In genomic region chr2:178782236-178782635, GRCh38 we compare ENCODE assay signal across 23 cellular contexts. TPM values are rescaled to one million over a fixed set of nuclear protein-coding genes. Genes with fewer than 3 reads are reported as not detected.
A peak's percentile ranks its signal among the peaks of the same experiment; 100 is the strongest.
DNase-seq lines count a peak whose midpoint lies in the region; ATAC-seq and TF ChIP-seq lines count a peak whose summit lies in the region.
"Had no signal": no experiment of that assay in that cellular context is flagged by ENCODE, and none has a peak within 500 bp of the region (broad histone marks: within the 10 kb centered on the region; RNA-seq: fewer than 3 reads in every experiment).

No MANE protein-coding gene starts in this region.

- H3K9me3 ChIP-seq in prostate gland, result no peaks in the 10 kb centered on the region

- H3K27ac ChIP-seq in prostate gland, result no peak overlapping the region

- 95% methylated on average over 7 of the region's 7 CpGs for WGBS in prostate gland

- ATAC-seq in GM18873 (IDR thresholded peaks at IDR 0.05; ENCODE audit: low FRiP score, unreplicated experiment) (peak; percentile 95), GM21619 (IDR thresholded peaks at IDR 0.05; ENCODE audit: unreplicated experiment) (peak; percentile 85), HG03520 (IDR thresholded peaks at IDR 0.05; ENCODE audit: unreplicated experiment) (peak; percentile 64), HG03460 (IDR thresholded peaks at IDR 0.05; ENCODE audit: unreplicated experiment) (no peak)
- ATAC-seq: Panc1, Right ventricle myocardium inferior, SK-N-SH treated with all-trans-retinoic acid at 6 μM for 48 hours, T-helper 17 cell had no signal

- DNase-seq in epithelial cell of esophagus (ENCODE audit: low read depth) (peak; percentile 31), DMS79 treated with DMSO at 0.1 percent for 48 hours (lab: John Stamatoyannopoulos, UW) (no peak), SIG-M5 treated with dmso at 0.1 percent for 504 hours (lab: John Stamatoyannopoulos, UW; ENCODE audit: unreplicated experiment) (no peak), prostate gland (ENCODE audit: low spot score) (no peak)
- DNase-seq: ACHN; Calu3; CD4-positive, CD25-positive, alpha-beta regulatory T cell; DMS79; GDM1; KG1; MM.1S; NCI-H1105; NCI-H1694 treated with DMSO at 0.1 percent for 48 hours; NCI-H345; NCI-H526 treated with DMSO at 0.1 percent for 48 hours; T-helper 17 cell had no signal

- no peak overlapping the region for H3K4me3 ChIP-seq in epithelial cell of esophagus (ENCODE audit: low read length)
- no peak overlapping the region for H3K4me3 ChIP-seq in prostate gland

- no peak for TF ChIP-seq POLR2A in prostate gland (IDR thresholded peaks at IDR 0.05)

- no peak for TF ChIP-seq CTCF in epithelial cell of esophagus (IDR thresholded peaks at IDR 0.05; ENCODE audit: insufficient read depth, low read depth, low read length, missing control alignments)
- TF ChIP-seq CTCF in prostate gland (IDR thresholded peaks at IDR 0.05), result no peak

- H3K4me1 ChIP-seq in prostate gland (replicated peaks), result no peaks in the 10 kb centered on the region

- no peaks in the 10 kb centered on the region for H3K27me3 ChIP-seq in prostate gland (replicated peaks; ENCODE audit: insufficient read depth)

- H3K36me3 ChIP-seq in prostate gland, result no peaks in the 10 kb centered on the region

- intact Hi-C loops in prostate gland (cut with DNase I), result no loop called here

RNA-seq across cellular contexts. Expression of gene TTN, which starts 25.0 kb away (rescaled TPM):
- total RNA-seq in prostate gland, result 10 to 100 TPM; 10.3 to 36.8 TPM
